In genomic region chr11:63888170-63889086, GRCh38 we compare ENCODE assay signal across 1 cellular context.
A peak's percentile ranks its signal among the peaks of the same experiment; 100 is the strongest.
TF ChIP-seq lines count a peak whose summit lies in the region.

No MANE protein-coding gene starts in this region.

TF ChIP-seq in K562, 482 proteins besides CTCF, POLR2A, EP300 and RAD21 (continued from another document and continues in another):
- TF ChIP-seq RBFOX2 (IDR thresholded peaks at IDR 0.05; ENCODE audit: low read depth, low read length) (peak; percentile 64), CEBPB (tag; IDR thresholded peaks at IDR 0.05) (peak; percentile 95), RBBP5 (IDR thresholded peaks at IDR 0.05; ENCODE audit: borderline replicate concordance, insufficient read depth, low read length, poor library complexity, severe bottlenecking) (peak; percentile 45), JUND (IDR thresholded peaks at IDR 0.05; ENCODE audit: borderline replicate concordance, low read depth, low read length) (no peak), JUND (tag; IDR thresholded peaks at IDR 0.05; ENCODE audit: borderline replicate concordance, low read depth, low read length) (peak; percentile 9; the same call in 1 of the 3 replicates), PTTG1 (tag; IDR thresholded peaks at IDR 0.05; ENCODE audit: low read depth) (no peak), FOXK2 (conservative IDR thresholded peaks at IDR 0.05 in 1 of 2, IDR thresholded peaks at IDR 0.05 in 1 of 2; ENCODE audit: low read depth in 2 of 2) (0 out of 4 replicates have a peak, but pooled peaks of 1 of the 2 experiments have one; percentile 24), ZBED1 (IDR thresholded peaks at IDR 0.05) (no peak), IRF9 (tag; IDR thresholded peaks at IDR 0.05) (peak; percentile 30; the same call in 1 of the 2 replicates), ETV1 (tag; conservative IDR thresholded peaks at IDR 0.05; ENCODE audit: low read depth) (peak; percentile 86; the same call in 1 of the 2 replicates), FOSL1 (tag; conservative IDR thresholded peaks at IDR 0.05) (peak; percentile 59), PPARD (CRISPR knock-in tag; IDR thresholded peaks at IDR 0.05) (no peak), FUS (optimal IDR thresholded peaks at IDR 0.05; ENCODE audit: low read depth, low read length) (no peak), PRDM10 (IDR thresholded peaks at IDR 0.05; ENCODE audit: partially characterized antibody) (peak; percentile 45), ELF1 (tag; IDR thresholded peaks at IDR 0.05) (peak; percentile 88), ASH1L (IDR thresholded peaks at IDR 0.05; ENCODE audit: borderline replicate concordance, low read depth, partially characterized antibody) (no peak), FOXA3 (CRISPR knock-in tag; conservative IDR thresholded peaks at IDR 0.05 in 1 of 2, IDR thresholded peaks at IDR 0.05 in 1 of 2) (no peak), CREB1 (IDR thresholded peaks at IDR 0.05) (no peak), CREB1 (CRISPR knock-in tag; IDR thresholded peaks at IDR 0.05) (no peak), TSC22D4 (tag; IDR thresholded peaks at IDR 0.05) (no peak), JUN (IDR thresholded peaks at IDR 0.05; ENCODE audit: borderline replicate concordance, low read depth, low read length) (no peak), JUN (CRISPR knock-in tag; IDR thresholded peaks at IDR 0.05; ENCODE audit: borderline replicate concordance) (no peak), HDAC8 (tag; IDR thresholded peaks at IDR 0.05) (no peak), GTF2E2 (tag; IDR thresholded peaks at IDR 0.05) (no peak), PKNOX1 (IDR thresholded peaks at IDR 0.05) (no peak), KDM1A (IDR thresholded peaks at IDR 0.05) (peak in 1 of 2 experiments; percentile 67; a peak in 1 of 4 replicates), ARID1B (IDR thresholded peaks at IDR 0.05) (peak; percentile 20; the same call in 1 of the 2 replicates), ARID4B (CRISPR knock-in tag; IDR thresholded peaks at IDR 0.05) (peak; percentile 89), MEF2D (tag; conservative IDR thresholded peaks at IDR 0.05; ENCODE audit: low read depth) (no peak), FOXJ2 (tag; IDR thresholded peaks at IDR 0.05) (no peak), SUPT5H (IDR thresholded peaks at IDR 0.05) (peak; percentile 69), KDM4B (IDR thresholded peaks at IDR 0.05; ENCODE audit: borderline replicate concordance in 2 of 2, low read depth in 1 of 2) (no peak; a peak in 1 of 4 replicates), NR4A1 (CRISPR knock-in tag; IDR thresholded peaks at IDR 0.05) (no peak), NR4A1 (tag; IDR thresholded peaks at IDR 0.05) (no peak), HDGF (IDR thresholded peaks at IDR 0.05) (0 out of 2 replicates have a peak, but pooled peaks have one; percentile 70), DMBX1 (CRISPR knock-in tag; IDR thresholded peaks at IDR 0.05; ENCODE audit: borderline replicate concordance) (no peak), CLOCK (CRISPR knock-in tag; IDR thresholded peaks at IDR 0.05; ENCODE audit: borderline replicate concordance) (no peak), UBTF (IDR thresholded peaks at IDR 0.05; ENCODE audit: borderline replicate concordance in 1 of 2, low read depth in 2 of 2, low read length in 2 of 2) (peak in 1 of 2 experiments; percentile 63; a peak in 1 of 4 replicates), CHD4 (IDR thresholded peaks at IDR 0.05; ENCODE audit: insufficient read depth, insufficient replicate concordance, low read depth, low read length, poor library complexity, severe bottlenecking) (peak; percentile 14), TGIF2 (CRISPR knock-in tag; IDR thresholded peaks at IDR 0.05) (no peak), HNRNPUL1 (IDR thresholded peaks at IDR 0.05; ENCODE audit: low read length) (no peak), BCOR (IDR thresholded peaks at IDR 0.05) (no peak; the same call in 1 of the 2 replicates), KAT8 (IDR thresholded peaks at IDR 0.05; ENCODE audit: low read depth) (no peak), ZNF239 (CRISPR knock-in tag; IDR thresholded peaks at IDR 0.05) (no peak), PTBP1 (IDR thresholded peaks at IDR 0.05; ENCODE audit: low read depth, low read length) (no peak), SNIP1 (IDR thresholded peaks at IDR 0.05; ENCODE audit: low read depth) (no peak), HOXB6 (CRISPR knock-in tag; IDR thresholded peaks at IDR 0.05; ENCODE audit: borderline replicate concordance) (no peak), SAP30 (IDR thresholded peaks at IDR 0.05; ENCODE audit: borderline replicate concordance, insufficient read depth, low read depth, low read length, poor library complexity, severe bottlenecking) (peak; percentile 64), SREBF1 (IDR thresholded peaks at IDR 0.05; ENCODE audit: borderline replicate concordance, low read depth, low read length) (no peak), DEAF1 (CRISPR knock-in tag; IDR thresholded peaks at IDR 0.05) (no peak), HEY1 (CRISPR knock-in tag; IDR thresholded peaks at IDR 0.05; ENCODE audit: borderline replicate concordance) (no peak)
